In the genomic region with DNA sequence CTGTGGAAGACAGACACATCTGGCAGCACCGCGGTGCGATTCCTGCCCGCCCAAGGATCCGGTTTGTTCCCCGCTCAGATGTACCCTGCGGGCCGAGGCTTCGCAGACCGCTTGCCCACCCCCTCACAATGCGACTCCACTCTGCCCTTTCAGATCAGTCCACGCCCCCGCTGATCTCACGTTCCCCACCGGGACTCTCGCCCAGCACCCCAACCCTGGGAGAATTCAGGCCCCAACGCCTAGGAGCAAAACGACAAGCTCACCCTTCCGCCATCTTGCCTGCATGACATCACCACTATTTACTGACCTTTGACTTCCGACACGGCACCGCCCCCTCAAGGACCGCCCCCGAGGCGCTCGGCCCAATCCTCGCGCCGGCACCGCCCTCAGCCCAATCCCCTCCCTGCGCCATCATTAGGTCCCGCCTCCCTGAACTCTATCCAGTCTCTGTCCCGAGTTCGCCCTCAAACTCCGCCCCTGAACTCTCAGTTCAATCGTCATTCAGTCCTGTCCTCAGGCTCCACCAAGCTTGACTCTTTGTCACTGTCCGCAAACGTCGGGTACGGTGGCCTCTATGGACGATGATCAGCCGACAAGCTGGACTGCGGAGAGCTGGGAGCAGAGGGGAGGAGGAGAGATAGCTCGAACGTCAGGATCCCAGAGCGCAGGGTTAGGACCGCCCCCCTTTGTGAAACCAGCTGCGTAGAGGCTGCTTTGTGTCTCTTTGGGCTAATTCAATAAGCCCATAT, we compare ENCODE assay signal across 1 cellular context.
TF ChIP-seq lines count a peak whose summit lies in the region.

Gene BSDC1, minus strand, starts transcription at position 301 of the 749 bp plus-strand sequence. Its CDS starts 27 bp downstream, at position 274.

TF ChIP-seq in HepG2, 621 proteins besides CTCF, POLR2A, EP300 and RAD21 (continued from another document and continues in another):
- TF ChIP-seq MEIS1 (CRISPR knock-in tag; IDR thresholded peaks at IDR 0.05; ENCODE audit: borderline replicate concordance), result peak; percentile 82; the same call in 1 of the 2 replicates
- peak; percentile 51; the same call in 1 of the 2 replicates for TF ChIP-seq ZKSCAN8 (CRISPR knock-in tag; IDR thresholded peaks at IDR 0.05; ENCODE audit: borderline replicate concordance)
- TF ChIP-seq, protein P1, sequence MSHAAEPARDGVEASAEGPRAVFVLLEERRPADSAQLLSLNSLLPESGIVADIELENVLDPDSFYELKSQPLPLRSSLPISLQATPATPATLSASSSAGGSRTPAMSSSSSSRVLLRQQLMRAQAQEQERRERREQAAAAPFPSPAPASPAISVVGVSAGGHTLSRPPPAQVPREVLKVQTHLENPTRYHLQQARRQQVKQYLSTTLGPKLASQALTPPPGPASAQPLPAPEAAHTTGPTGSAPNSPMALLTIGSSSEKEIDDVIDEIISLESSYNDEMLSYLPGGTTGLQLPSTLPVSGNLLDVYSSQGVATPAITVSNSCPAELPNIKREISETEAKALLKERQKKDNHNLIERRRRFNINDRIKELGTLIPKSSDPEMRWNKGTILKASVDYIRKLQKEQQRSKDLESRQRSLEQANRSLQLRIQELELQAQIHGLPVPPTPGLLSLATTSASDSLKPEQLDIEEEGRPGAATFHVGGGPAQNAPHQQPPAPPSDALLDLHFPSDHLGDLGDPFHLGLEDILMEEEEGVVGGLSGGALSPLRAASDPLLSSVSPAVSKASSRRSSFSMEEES (CRISPR knock-in tag; IDR thresholded peaks at IDR 0.05), result peak; percentile 71
- TF ChIP-seq DR1 (CRISPR knock-in tag; IDR thresholded peaks at IDR 0.05), result peak; percentile 67
- TF ChIP-seq, protein P2, sequence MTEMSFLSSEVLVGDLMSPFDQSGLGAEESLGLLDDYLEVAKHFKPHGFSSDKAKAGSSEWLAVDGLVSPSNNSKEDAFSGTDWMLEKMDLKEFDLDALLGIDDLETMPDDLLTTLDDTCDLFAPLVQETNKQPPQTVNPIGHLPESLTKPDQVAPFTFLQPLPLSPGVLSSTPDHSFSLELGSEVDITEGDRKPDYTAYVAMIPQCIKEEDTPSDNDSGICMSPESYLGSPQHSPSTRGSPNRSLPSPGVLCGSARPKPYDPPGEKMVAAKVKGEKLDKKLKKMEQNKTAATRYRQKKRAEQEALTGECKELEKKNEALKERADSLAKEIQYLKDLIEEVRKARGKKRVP (CRISPR knock-in tag; IDR thresholded peaks at IDR 0.05), result peak in 1 of 2 experiments; percentile 32; a peak in 2 of 4 replicates
- peak; percentile 76 for TF ChIP-seq ZSCAN25 (CRISPR knock-in tag; IDR thresholded peaks at IDR 0.05)
- TF ChIP-seq ZFX (CRISPR knock-in tag; IDR thresholded peaks at IDR 0.05; ENCODE audit: low read depth), result peak; percentile 96
- TF ChIP-seq CSRNP1 (CRISPR knock-in tag; IDR thresholded peaks at IDR 0.05), result peak; percentile 74
- TF ChIP-seq, protein P3, sequence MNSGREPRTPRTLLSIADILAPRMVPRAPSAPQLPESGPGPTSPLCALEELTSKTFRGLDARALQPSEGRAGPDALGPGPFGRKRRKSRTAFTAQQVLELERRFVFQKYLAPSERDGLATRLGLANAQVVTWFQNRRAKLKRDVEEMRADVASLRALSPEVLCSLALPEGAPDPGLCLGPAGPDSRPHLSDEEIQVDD (CRISPR knock-in tag; IDR thresholded peaks at IDR 0.05; ENCODE audit: borderline replicate concordance), result 0 out of 2 replicates have a peak, but pooled peaks have one; percentile 22
- TF ChIP-seq ZNF180 (CRISPR knock-in tag; IDR thresholded peaks at IDR 0.05; ENCODE audit: borderline replicate concordance, low read depth), result no peak
- TF ChIP-seq MTF1 (CRISPR knock-in tag; IDR thresholded peaks at IDR 0.05), result no peak
- no peak for TF ChIP-seq SP140L (CRISPR knock-in tag; IDR thresholded peaks at IDR 0.05; ENCODE audit: borderline replicate concordance)
- TF ChIP-seq FOXK2 (IDR thresholded peaks at IDR 0.05), result peak; percentile 78
- TF ChIP-seq, protein P4, sequence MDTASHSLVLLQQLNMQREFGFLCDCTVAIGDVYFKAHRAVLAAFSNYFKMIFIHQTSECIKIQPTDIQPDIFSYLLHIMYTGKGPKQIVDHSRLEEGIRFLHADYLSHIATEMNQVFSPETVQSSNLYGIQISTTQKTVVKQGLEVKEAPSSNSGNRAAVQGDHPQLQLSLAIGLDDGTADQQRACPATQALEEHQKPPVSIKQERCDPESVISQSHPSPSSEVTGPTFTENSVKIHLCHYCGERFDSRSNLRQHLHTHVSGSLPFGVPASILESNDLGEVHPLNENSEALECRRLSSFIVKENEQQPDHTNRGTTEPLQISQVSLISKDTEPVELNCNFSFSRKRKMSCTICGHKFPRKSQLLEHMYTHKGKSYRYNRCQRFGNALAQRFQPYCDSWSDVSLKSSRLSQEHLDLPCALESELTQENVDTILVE (CRISPR knock-in tag; IDR thresholded peaks at IDR 0.05), result peak; percentile 86
- TF ChIP-seq ZNF343 (CRISPR knock-in tag; IDR thresholded peaks at IDR 0.05), result 0 out of 2 replicates have a peak, but pooled peaks have one; percentile 18
- TF ChIP-seq ZNF713 (CRISPR knock-in tag; IDR thresholded peaks at IDR 0.05), result 0 out of 2 replicates have a peak, but pooled peaks have one; percentile 53
- TF ChIP-seq ZMYM4 (CRISPR knock-in tag; IDR thresholded peaks at IDR 0.05), result peak; percentile 89
- no peak for TF ChIP-seq NPAS2 (CRISPR knock-in tag; IDR thresholded peaks at IDR 0.05; ENCODE audit: borderline replicate concordance)
- 0 out of 2 replicates have a peak, but pooled peaks have one; percentile 4 for TF ChIP-seq ZNF670 (CRISPR knock-in tag; IDR thresholded peaks at IDR 0.05; ENCODE audit: borderline replicate concordance)
- no peak for TF ChIP-seq FOXA1 (IDR thresholded peaks at IDR 0.05)
- peak; percentile 81 for TF ChIP-seq FOXA1 (CRISPR knock-in tag; IDR thresholded peaks at IDR 0.05)
- no peak for TF ChIP-seq ZNF234 (CRISPR knock-in tag; conservative IDR thresholded peaks at IDR 0.05)
- TF ChIP-seq TARDBP (CRISPR knock-in tag; IDR thresholded peaks at IDR 0.05), result peak; percentile 84
- no peak for TF ChIP-seq RFXAP (CRISPR knock-in tag; IDR thresholded peaks at IDR 0.05; ENCODE audit: borderline replicate concordance)
- peak; percentile 43; the same call in 1 of the 2 replicates for TF ChIP-seq ZNF557 (CRISPR knock-in tag; IDR thresholded peaks at IDR 0.05)
- TF ChIP-seq CEBPG (CRISPR knock-in tag; IDR thresholded peaks at IDR 0.05), result peak; percentile 32
- peak; percentile 55 for TF ChIP-seq CBX1 (IDR thresholded peaks at IDR 0.05; ENCODE audit: low read depth)
- 0 out of 2 replicates have a peak, but pooled peaks have one; percentile 9 for TF ChIP-seq PPARG (CRISPR knock-in tag; conservative IDR thresholded peaks at IDR 0.05)
- TF ChIP-seq KDM2A (CRISPR knock-in tag; IDR thresholded peaks at IDR 0.05; ENCODE audit: borderline replicate concordance, low read depth), result peak; percentile 83
- TF ChIP-seq SOX13 (IDR thresholded peaks at IDR 0.05), result peak; percentile 38; the same call in 1 of the 2 replicates
- peak in 1 of 2 experiments; percentile 69; a peak in 2 of 4 replicates for TF ChIP-seq SOX13 (CRISPR knock-in tag; conservative IDR thresholded peaks at IDR 0.05 in 1 of 2, IDR thresholded peaks at IDR 0.05 in 1 of 2)
- TF ChIP-seq ZNF766 (CRISPR knock-in tag; IDR thresholded peaks at IDR 0.05; ENCODE audit: borderline replicate concordance), result no peak; the same call in 1 of the 2 replicates
- 0 out of 2 replicates have a peak, but pooled peaks have one; percentile 21 for TF ChIP-seq NFRKB (IDR thresholded peaks at IDR 0.05)
- TF ChIP-seq ZMYM3 (CRISPR knock-in tag; IDR thresholded peaks at IDR 0.05), result no peak
- TF ChIP-seq SAP130 (CRISPR knock-in tag; IDR thresholded peaks at IDR 0.05; ENCODE audit: low read depth), result peak; percentile 96
- no peak for TF ChIP-seq ZNF570 (CRISPR knock-in tag; IDR thresholded peaks at IDR 0.05; ENCODE audit: borderline replicate concordance)
- peak; percentile 63 for TF ChIP-seq FOXA3 (CRISPR knock-in tag; IDR thresholded peaks at IDR 0.05)
- 0 out of 2 replicates have a peak, but pooled peaks have one; percentile 16 for TF ChIP-seq ZNF891 (CRISPR knock-in tag; IDR thresholded peaks at IDR 0.05)
- peak; percentile 60; the same call in 1 of the 2 replicates for TF ChIP-seq ZGPAT (CRISPR knock-in tag; IDR thresholded peaks at IDR 0.05)
- TF ChIP-seq ZNF335 (CRISPR knock-in tag; IDR thresholded peaks at IDR 0.05), result peak; percentile 37; the same call in 1 of the 2 replicates
- TF ChIP-seq ELF1 (CRISPR knock-in tag; IDR thresholded peaks at IDR 0.05), result peak; percentile 54
- TF ChIP-seq, protein P5, sequence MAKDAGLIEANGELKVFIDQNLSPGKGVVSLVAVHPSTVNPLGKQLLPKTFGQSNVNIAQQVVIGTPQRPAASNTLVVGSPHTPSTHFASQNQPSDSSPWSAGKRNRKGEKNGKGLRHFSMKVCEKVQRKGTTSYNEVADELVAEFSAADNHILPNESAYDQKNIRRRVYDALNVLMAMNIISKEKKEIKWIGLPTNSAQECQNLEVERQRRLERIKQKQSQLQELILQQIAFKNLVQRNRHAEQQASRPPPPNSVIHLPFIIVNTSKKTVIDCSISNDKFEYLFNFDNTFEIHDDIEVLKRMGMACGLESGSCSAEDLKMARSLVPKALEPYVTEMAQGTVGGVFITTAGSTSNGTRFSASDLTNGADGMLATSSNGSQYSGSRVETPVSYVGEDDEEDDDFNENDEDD (CRISPR knock-in tag; IDR thresholded peaks at IDR 0.05; ENCODE audit: borderline replicate concordance), result no peak
- TF ChIP-seq, protein P6, sequence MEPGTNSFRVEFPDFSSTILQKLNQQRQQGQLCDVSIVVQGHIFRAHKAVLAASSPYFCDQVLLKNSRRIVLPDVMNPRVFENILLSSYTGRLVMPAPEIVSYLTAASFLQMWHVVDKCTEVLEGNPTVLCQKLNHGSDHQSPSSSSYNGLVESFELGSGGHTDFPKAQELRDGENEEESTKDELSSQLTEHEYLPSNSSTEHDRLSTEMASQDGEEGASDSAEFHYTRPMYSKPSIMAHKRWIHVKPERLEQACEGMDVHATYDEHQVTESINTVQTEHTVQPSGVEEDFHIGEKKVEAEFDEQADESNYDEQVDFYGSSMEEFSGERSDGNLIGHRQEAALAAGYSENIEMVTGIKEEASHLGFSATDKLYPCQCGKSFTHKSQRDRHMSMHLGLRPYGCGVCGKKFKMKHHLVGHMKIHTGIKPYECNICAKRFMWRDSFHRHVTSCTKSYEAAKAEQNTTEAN (CRISPR knock-in tag; conservative IDR thresholded peaks at IDR 0.05), result 0 out of 2 replicates have a peak, but pooled peaks have one; percentile 8
- TF ChIP-seq, protein P7, sequence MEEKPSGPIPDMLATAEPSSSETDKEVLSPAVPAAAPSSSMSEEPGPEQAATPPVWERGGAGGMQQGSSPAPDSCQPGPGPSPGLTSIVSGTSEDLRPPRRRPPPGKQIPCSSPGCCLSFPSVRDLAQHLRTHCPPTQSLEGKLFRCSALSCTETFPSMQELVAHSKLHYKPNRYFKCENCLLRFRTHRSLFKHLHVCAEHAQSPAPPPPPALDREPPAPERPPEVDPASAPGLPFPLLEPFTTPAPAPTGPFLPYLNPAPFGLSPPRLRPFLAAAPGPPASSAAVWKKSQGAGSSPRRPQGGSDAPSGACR (CRISPR knock-in tag; IDR thresholded peaks at IDR 0.05), result peak; percentile 79; the same call in 1 of the 2 replicates
- TF ChIP-seq, protein P8, sequence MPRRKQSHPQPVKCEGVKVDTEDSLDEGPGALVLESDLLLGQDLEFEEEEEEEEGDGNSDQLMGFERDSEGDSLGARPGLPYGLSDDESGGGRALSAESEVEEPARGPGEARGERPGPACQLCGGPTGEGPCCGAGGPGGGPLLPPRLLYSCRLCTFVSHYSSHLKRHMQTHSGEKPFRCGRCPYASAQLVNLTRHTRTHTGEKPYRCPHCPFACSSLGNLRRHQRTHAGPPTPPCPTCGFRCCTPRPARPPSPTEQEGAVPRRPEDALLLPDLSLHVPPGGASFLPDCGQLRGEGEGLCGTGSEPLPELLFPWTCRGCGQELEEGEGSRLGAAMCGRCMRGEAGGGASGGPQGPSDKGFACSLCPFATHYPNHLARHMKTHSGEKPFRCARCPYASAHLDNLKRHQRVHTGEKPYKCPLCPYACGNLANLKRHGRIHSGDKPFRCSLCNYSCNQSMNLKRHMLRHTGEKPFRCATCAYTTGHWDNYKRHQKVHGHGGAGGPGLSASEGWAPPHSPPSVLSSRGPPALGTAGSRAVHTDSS (CRISPR knock-in tag; conservative IDR thresholded peaks at IDR 0.05), result no peak
- peak; percentile 87 for TF ChIP-seq HOMEZ (CRISPR knock-in tag; IDR thresholded peaks at IDR 0.05; ENCODE audit: low read depth)
- TF ChIP-seq ZBTB3 (CRISPR knock-in tag; IDR thresholded peaks at IDR 0.05; ENCODE audit: borderline replicate concordance, low read depth), result 0 out of 2 replicates have a peak, but pooled peaks have one; percentile 61
- TF ChIP-seq MED1 (CRISPR knock-in tag; IDR thresholded peaks at IDR 0.05), result peak; percentile 70; the same call in 1 of the 2 replicates
- peak; percentile 93 for TF ChIP-seq SIN3B (IDR thresholded peaks at IDR 0.05; ENCODE audit: low read length)
- TF ChIP-seq SNAI1 (CRISPR knock-in tag; IDR thresholded peaks at IDR 0.05; ENCODE audit: borderline replicate concordance), result 0 out of 2 replicates have a peak, but pooled peaks have one; percentile 10
